17 cellular contexts compared by ENCODE assay signal in the genomic region with DNA sequence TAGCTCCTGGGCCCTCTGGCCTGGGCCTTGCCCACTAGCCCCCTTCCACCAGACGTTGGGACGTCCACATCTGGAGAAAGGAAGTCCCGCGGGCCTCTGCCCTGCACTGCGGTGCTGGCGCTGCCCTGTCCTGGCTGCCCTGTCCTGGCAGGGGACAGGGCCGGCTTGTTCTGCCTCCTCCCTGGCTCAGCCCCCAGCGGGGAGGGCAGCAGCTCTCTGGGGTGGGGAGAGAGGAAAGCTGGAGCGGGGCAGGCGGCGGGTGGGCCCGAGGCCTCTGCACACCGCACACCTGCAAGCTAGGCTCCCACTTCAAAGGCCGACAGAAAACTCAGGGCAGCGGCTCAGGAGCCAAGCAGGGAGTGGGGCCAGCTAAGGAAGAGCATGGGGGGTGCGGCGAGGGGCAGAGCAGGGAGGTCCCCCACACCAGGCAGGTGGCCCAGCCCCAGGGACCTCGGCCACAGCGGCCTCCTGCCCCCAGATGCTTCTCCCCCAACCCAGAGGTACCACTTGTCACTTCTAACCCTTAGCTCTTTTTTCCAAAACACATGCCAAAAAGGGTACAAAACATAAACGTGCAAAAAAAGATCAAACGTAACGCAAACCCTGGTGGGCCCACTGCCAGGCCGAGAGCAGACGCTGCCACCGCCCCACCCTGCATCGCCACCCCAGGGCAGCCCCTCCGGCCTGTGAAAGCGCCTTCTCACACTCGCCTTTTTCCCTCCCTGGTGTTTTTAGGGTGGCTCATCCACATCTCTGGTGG. TPM values are rescaled to one million over a fixed set of nuclear protein-coding genes. Genes with fewer than 3 reads are reported as not detected.
DNase-seq lines count a peak whose midpoint lies in the region; ATAC-seq and TF ChIP-seq lines count a peak whose summit lies in the region.
"Had no signal": no experiment of that assay in that cellular context is flagged by ENCODE, and none has a peak within 500 bp of the region (broad histone marks: within the 10 kb centered on the region; RNA-seq: fewer than 3 reads in every experiment).

No MANE protein-coding gene starts in this region.

- H3K27me3 Mint-ChIP-seq in activated CD8-positive, alpha-beta T cell treated with anti-CD3 and anti-CD28 coated beads for 36 hours = no peaks in the 10 kb centered on the region
- H3K27me3 Mint-ChIP-seq in activated CD8-positive, alpha-beta T cell treated with anti-CD3 and anti-CD28 coated beads, Interleukin-2, amount 10 ng/mL, durations not matched to agents 7 days and 5 days (ENCODE audit: low read depth) = peaks cover 4% of the 10 kb centered on the region
- H3K27me3 Mint-ChIP-seq in activated CD8-positive, alpha-beta memory T cell treated with anti-CD3 and anti-CD28 coated beads, Interleukin-2, amount 10 ng/mL, durations not matched to agents 7 days and 5 days = peaks cover 8% of the 10 kb centered on the region
- peaks cover 3% of the 10 kb centered on the region for H3K27me3 Mint-ChIP-seq in T-helper 2 cell treated with Interferon-gamma antibody and Interleukin-4, amounts not matched to agents 5 μg/mL and 100 μg/mL, for 36 hours (ENCODE audit: low read depth)

- TF ChIP-seq CTCF in activated CD8-positive, alpha-beta T cell treated with anti-CD3 and anti-CD28 coated beads for 36 hours (IDR thresholded peaks at IDR 0.05) = no peak
- no peak for TF ChIP-seq CTCF in lower leg skin (IDR thresholded peaks at IDR 0.05)

- WGBS in lower leg skin, 2 donors = 52 to 65% methylated on average over 29 of the region's 29 CpGs

- TF ChIP-seq POLR2A in lower leg skin (IDR thresholded peaks at IDR 0.05) = no peak

- CTCF ChIA-PET in activated CD8-positive, alpha-beta T cell treated with anti-CD3 and anti-CD28 coated beads for 36 hours (lab: Charles Lee) = no interaction called here
- CTCF ChIA-PET in activated CD8-positive, alpha-beta T cell treated with anti-CD3 and anti-CD28 coated beads, Interleukin-2, amount 10 ng/mL, durations not matched to agents 7 days and 5 days (lab: Charles Lee) = no interaction called here
- CTCF ChIA-PET in activated CD8-positive, alpha-beta memory T cell treated with anti-CD3 and anti-CD28 coated beads, Interleukin-2, amount 10 ng/mL, durations not matched to agents 7 days and 5 days (lab: Charles Lee) = no interaction called here

- H3K4me1 Mint-ChIP-seq in activated CD8-positive, alpha-beta T cell treated with anti-CD3 and anti-CD28 coated beads for 36 hours (ENCODE audit: low read depth) = peaks cover 25% of the 10 kb centered on the region
- peaks cover 21% of the 10 kb centered on the region for H3K4me1 Mint-ChIP-seq in activated CD8-positive, alpha-beta T cell treated with anti-CD3 and anti-CD28 coated beads, Interleukin-2, amount 10 ng/mL, durations not matched to agents 7 days and 5 days (ENCODE audit: low read depth)
- peaks cover 8% of the 10 kb centered on the region for H3K4me1 Mint-ChIP-seq in activated CD8-positive, alpha-beta memory T cell treated with anti-CD3 and anti-CD28 coated beads, Interleukin-2, amount 10 ng/mL, durations not matched to agents 7 days and 5 days
- peaks cover 8% of the 10 kb centered on the region for H3K4me1 Mint-ChIP-seq in T-helper 2 cell treated with Interferon-gamma antibody and Interleukin-4, amounts not matched to agents 5 μg/mL and 100 μg/mL, for 36 hours (ENCODE audit: low read depth)

- H3K4me3 ChIP-seq in lower leg skin (ENCODE audit: low read depth, poor library complexity, severe bottlenecking) = no peak overlapping the region
- H3K4me3 ChIP-seq: HAP-1 had no signal

- POLR2A ChIA-PET in activated CD8-positive, alpha-beta T cell treated with anti-CD3 and anti-CD28 coated beads for 36 hours (lab: Charles Lee) = interaction anchor here (0.7 kb wide), 1 partner anchor 15 kb away, joined by 3 read pairs; no protein-coding TSS in a partner anchor
- POLR2A ChIA-PET in activated CD8-positive, alpha-beta T cell treated with anti-CD3 and anti-CD28 coated beads, Interleukin-2, amount 10 ng/mL, durations not matched to agents 7 days and 5 days (lab: Charles Lee) = no interaction called here

- DNase-seq in activated CD8-positive, alpha-beta T cell treated with anti-CD3 and anti-CD28 coated beads for 36 hours = peak; percentile 24
- no peak for DNase-seq in activated CD8-positive, alpha-beta T cell treated with anti-CD3 and anti-CD28 coated beads, Interleukin-2, amount 10 ng/mL, durations not matched to agents 7 days and 5 days
- DNase-seq in activated CD8-positive, alpha-beta memory T cell treated with anti-CD3 and anti-CD28 coated beads, Interleukin-2, amount 10 ng/mL, durations not matched to agents 7 days and 5 days = peak; percentile 22
- DNase-seq in lower leg skin (ENCODE audit: low spot score in 2 of 2) (peak; percentile 8 to 79), GM19240 (ENCODE audit: insufficient read length, low spot score) (no peak), epidermal melanocyte (ENCODE audit: insufficient read length, low spot score) (no peak)
- no peak for DNase-seq in stimulated activated naive CD8-positive, alpha-beta T cell treated with anti-CD3 and anti-CD28 coated beads, Interleukin-15, Interleukin-2, amounts not matched to agents 100 U/mL and 50 U/mL, for 24 hours
- no peak for DNase-seq in T-helper 2 cell treated with Interferon-gamma antibody and Interleukin-4, amounts not matched to agents 5 μg/mL and 100 μg/mL, for 36 hours (ENCODE audit: low spot score)
- DNase-seq: activated CD4-positive, alpha-beta T cell treated with anti-CD3 and anti-CD28 coated beads, Interleukin-2, amount 50 U/mL, for 4 hours; KG1; kidney glomerular epithelial cell; NCI-H510A; nephron progenitor cell; PC-3 had no signal

- H3K9me3 Mint-ChIP-seq in activated CD8-positive, alpha-beta T cell treated with anti-CD3 and anti-CD28 coated beads for 36 hours = no peaks in the 10 kb centered on the region
- no peaks in the 10 kb centered on the region for H3K9me3 Mint-ChIP-seq in activated CD8-positive, alpha-beta T cell treated with anti-CD3 and anti-CD28 coated beads, Interleukin-2, amount 10 ng/mL, durations not matched to agents 7 days and 5 days (ENCODE audit: insufficient read depth)
- no peaks in the 10 kb centered on the region for H3K9me3 Mint-ChIP-seq in activated CD8-positive, alpha-beta memory T cell treated with anti-CD3 and anti-CD28 coated beads, Interleukin-2, amount 10 ng/mL, durations not matched to agents 7 days and 5 days (ENCODE audit: low read depth)
- H3K9me3 Mint-ChIP-seq in T-helper 2 cell treated with Interferon-gamma antibody and Interleukin-4, amounts not matched to agents 5 μg/mL and 100 μg/mL, for 36 hours = no peaks in the 10 kb centered on the region
- H3K9me3 Mint-ChIP-seq: central memory CD8-positive, alpha-beta T cell; nephron progenitor cell; T-helper 1 cell treated with Interleukin-12 subunit alpha and Interleukin-12 subunit beta and Interleukin-4 antibody, amounts not matched to agents 30 μg/mL and 1 μg/mL, for 36 hours had no signal

- ATAC-seq in activated CD8-positive, alpha-beta T cell treated with anti-CD3 and anti-CD28 coated beads for 36 hours = peak; percentile 32
- ATAC-seq in activated CD8-positive, alpha-beta T cell treated with anti-CD3 and anti-CD28 coated beads, Interleukin-2, amount 10 ng/mL, durations not matched to agents 7 days and 5 days = no peak
- no peak for ATAC-seq in activated CD8-positive, alpha-beta memory T cell treated with anti-CD3 and anti-CD28 coated beads, Interleukin-2, amount 10 ng/mL, durations not matched to agents 7 days and 5 days
- peak; percentile 7 for ATAC-seq in stimulated activated naive CD8-positive, alpha-beta T cell treated with anti-CD3 and anti-CD28 coated beads, Interleukin-15, Interleukin-2, amounts not matched to agents 100 U/mL and 50 U/mL, for 24 hours
- ATAC-seq: PC-3 had no signal

- no peak overlapping the region for H3K27ac Mint-ChIP-seq in activated CD8-positive, alpha-beta T cell treated with anti-CD3 and anti-CD28 coated beads for 36 hours
- no peak overlapping the region for H3K27ac Mint-ChIP-seq in activated CD8-positive, alpha-beta T cell treated with anti-CD3 and anti-CD28 coated beads, Interleukin-2, amount 10 ng/mL, durations not matched to agents 7 days and 5 days
- no peak overlapping the region for H3K27ac Mint-ChIP-seq in activated CD8-positive, alpha-beta memory T cell treated with anti-CD3 and anti-CD28 coated beads, Interleukin-2, amount 10 ng/mL, durations not matched to agents 7 days and 5 days
- no peak overlapping the region for H3K27ac Mint-ChIP-seq in T-helper 2 cell treated with Interferon-gamma antibody and Interleukin-4, amounts not matched to agents 5 μg/mL and 100 μg/mL, for 36 hours
- H3K27ac Mint-ChIP-seq: nephron progenitor cell; T-helper 1 cell treated with Interleukin-12 subunit alpha and Interleukin-12 subunit beta and Interleukin-4 antibody, amounts not matched to agents 30 μg/mL and 1 μg/mL, for 36 hours had no signal

- H3K4me3 Mint-ChIP-seq in activated CD8-positive, alpha-beta T cell treated with anti-CD3 and anti-CD28 coated beads for 36 hours = no peak overlapping the region
- H3K4me3 Mint-ChIP-seq in activated CD8-positive, alpha-beta T cell treated with anti-CD3 and anti-CD28 coated beads, Interleukin-2, amount 10 ng/mL, durations not matched to agents 7 days and 5 days = no peak overlapping the region
- no peak overlapping the region for H3K4me3 Mint-ChIP-seq in activated CD8-positive, alpha-beta memory T cell treated with anti-CD3 and anti-CD28 coated beads, Interleukin-2, amount 10 ng/mL, durations not matched to agents 7 days and 5 days
- no peak overlapping the region for H3K4me3 Mint-ChIP-seq in T-helper 2 cell treated with Interferon-gamma antibody and Interleukin-4, amounts not matched to agents 5 μg/mL and 100 μg/mL, for 36 hours
- H3K4me3 Mint-ChIP-seq: central memory CD8-positive, alpha-beta T cell; nephron progenitor cell; T-helper 1 cell treated with Interleukin-12 subunit alpha and Interleukin-12 subunit beta and Interleukin-4 antibody, amounts not matched to agents 30 μg/mL and 1 μg/mL, for 36 hours had no signal

- H3K36me3 Mint-ChIP-seq in activated CD8-positive, alpha-beta T cell treated with anti-CD3 and anti-CD28 coated beads for 36 hours (ENCODE audit: low read depth) = no peaks in the 10 kb centered on the region
- no peaks in the 10 kb centered on the region for H3K36me3 Mint-ChIP-seq in activated CD8-positive, alpha-beta T cell treated with anti-CD3 and anti-CD28 coated beads, Interleukin-2, amount 10 ng/mL, durations not matched to agents 7 days and 5 days (ENCODE audit: low read depth)
- H3K36me3 Mint-ChIP-seq in activated CD8-positive, alpha-beta memory T cell treated with anti-CD3 and anti-CD28 coated beads, Interleukin-2, amount 10 ng/mL, durations not matched to agents 7 days and 5 days = no peaks in the 10 kb centered on the region
- H3K36me3 Mint-ChIP-seq in T-helper 2 cell treated with Interferon-gamma antibody and Interleukin-4, amounts not matched to agents 5 μg/mL and 100 μg/mL, for 36 hours (ENCODE audit: low read depth) = no peaks in the 10 kb centered on the region

- intact Hi-C loops in activated CD8-positive, alpha-beta T cell treated with anti-CD3 and anti-CD28 coated beads for 36 hours (cut with micrococcal nuclease) = no loop called here
- intact Hi-C loops in lower leg skin (cut with DNase I; ENCODE audit: low total_unique reads) = no loop called here

RNA-seq across cellular contexts. Expression of a gene that starts 13.5 kb away (rescaled TPM):
- 1 to 10 TPM; 1.4 to 1.8 TPM for total RNA-seq in activated CD8-positive, alpha-beta T cell treated with anti-CD3 and anti-CD28 coated beads for 36 hours
- 1 to 10 TPM; 3.4 to 3.5 TPM for total RNA-seq in activated CD8-positive, alpha-beta T cell treated with anti-CD3 and anti-CD28 coated beads, Interleukin-2, amount 10 ng/mL, durations not matched to agents 7 days and 5 days
- total RNA-seq in activated CD8-positive, alpha-beta memory T cell treated with anti-CD3 and anti-CD28 coated beads, Interleukin-2, amount 10 ng/mL, durations not matched to agents 7 days and 5 days = 1 to 10 TPM; 3.6 to 4.6 TPM
- 10 to 100 TPM in 3 of 4 donors, 1 to 10 TPM in 1; 9.0 to 18.4 (median 17.1) TPM for total RNA-seq in lower leg skin

Comparison
In these comparisons a context has a peak if more than half of its experiments do, and no peak if none do; other contexts are left out.
1. ATAC-seq: peak in activated CD8-positive, alpha-beta T cell treated with anti-CD3 and anti-CD28 coated beads for 36 hours (single experiment) and stimulated activated naive CD8-positive, alpha-beta T cell treated with anti-CD3 and anti-CD28 coated beads, Interleukin-15, Interleukin-2, amounts not matched to agents 100 U/mL and 50 U/mL, for 24 hours (single experiment); none in activated CD8-positive, alpha-beta T cell treated with anti-CD3 and anti-CD28 coated beads, Interleukin-2, amount 10 ng/mL, durations not matched to agents 7 days and 5 days (single experiment) and activated CD8-positive, alpha-beta memory T cell treated with anti-CD3 and anti-CD28 coated beads, Interleukin-2, amount 10 ng/mL, durations not matched to agents 7 days and 5 days (single experiment).
2. DNase-seq: peak in activated CD8-positive, alpha-beta T cell treated with anti-CD3 and anti-CD28 coated beads for 36 hours (single experiment), activated CD8-positive, alpha-beta memory T cell treated with anti-CD3 and anti-CD28 coated beads, Interleukin-2, amount 10 ng/mL, durations not matched to agents 7 days and 5 days (single experiment) and lower leg skin (2 of 2); none in activated CD8-positive, alpha-beta T cell treated with anti-CD3 and anti-CD28 coated beads, Interleukin-2, amount 10 ng/mL, durations not matched to agents 7 days and 5 days (single experiment), stimulated activated naive CD8-positive, alpha-beta T cell treated with anti-CD3 and anti-CD28 coated beads, Interleukin-15, Interleukin-2, amounts not matched to agents 100 U/mL and 50 U/mL, for 24 hours (single experiment), GM19240 (single experiment), T-helper 2 cell treated with Interferon-gamma antibody and Interleukin-4, amounts not matched to agents 5 μg/mL and 100 μg/mL, for 36 hours (single experiment) and epidermal melanocyte (single experiment).